ENCODE assay signal across 8 cellular contexts in genomic region chr20:5076913-5077312, GRCh38. TPM values are rescaled to one million over a fixed set of nuclear protein-coding genes. Genes with fewer than 3 reads are reported as not detected.
DNase-seq lines count a peak whose midpoint lies in the region; ATAC-seq and TF ChIP-seq lines count a peak whose summit lies in the region.
"Not testable (repeated sequence)": the region's sequence is repeated elsewhere in the genome, so short reads cannot be mapped to it uniquely, and the experiment has no call there.

No MANE protein-coding gene starts in this region.

- H3K27me3 ChIP-seq in CD4-positive, alpha-beta memory T cell (ENCODE audit: insufficient read depth, low read length); naive thymus-derived CD4-positive, alpha-beta T cell (ENCODE audit: control insufficient read depth in 2 of 2, insufficient read depth in 2 of 2, low read length in 2 of 2); neutrophil; upper lobe of right lung: not testable (repeated sequence)

- not testable (repeated sequence) for DNase-seq in CD4-positive, alpha-beta memory T cell; T-cell; activated CD4-positive, alpha-beta T cell treated with anti-CD3 and anti-CD28 coated beads, Interleukin-2, amount 10 ng/mL, durations not matched to agents 7 days and 5 days; activated naive CD4-positive, alpha-beta T cell treated with anti-CD3 and anti-CD28 coated beads, Interleukin-2, amount 10 ng/mL, durations not matched to agents 7 days and 5 days; naive thymus-derived CD4-positive, alpha-beta T cell; upper lobe of right lung

- H3K27ac Mint-ChIP-seq in CD4-positive, alpha-beta memory T cell = peak overlapping the region in 4 of 7 donors; percentile 91 to 99 (median 98)
- peak overlapping the region; percentile 97 to 99 for H3K27ac Mint-ChIP-seq in T-cell
- H3K27ac Mint-ChIP-seq in activated CD4-positive, alpha-beta T cell treated with anti-CD3 and anti-CD28 coated beads, Interleukin-2, amount 10 ng/mL, durations not matched to agents 7 days and 5 days = peak overlapping the region; percentile 97
- H3K27ac Mint-ChIP-seq in activated naive CD4-positive, alpha-beta T cell treated with anti-CD3 and anti-CD28 coated beads, Interleukin-2, amount 10 ng/mL, durations not matched to agents 7 days and 5 days = peak overlapping the region; percentile 99
- H3K27ac Mint-ChIP-seq in dendritic cell treated with granulocyte-macrophage colony-stimulating factor and Interleukin-4, amounts not matched to agents 40 ng/mL and 50 ng/mL, for 4 days = peak overlapping the region; percentile 94
- peak overlapping the region in 5 of 9 donors; percentile 98 to 100 (median 99) for H3K27ac Mint-ChIP-seq in naive thymus-derived CD4-positive, alpha-beta T cell

- not testable (repeated sequence) for H3K4me3 Mint-ChIP-seq in CD4-positive, alpha-beta memory T cell; activated CD4-positive, alpha-beta T cell treated with anti-CD3 and anti-CD28 coated beads, Interleukin-2, amount 10 ng/mL, durations not matched to agents 7 days and 5 days; activated naive CD4-positive, alpha-beta T cell treated with anti-CD3 and anti-CD28 coated beads, Interleukin-2, amount 10 ng/mL, durations not matched to agents 7 days and 5 days; dendritic cell treated with granulocyte-macrophage colony-stimulating factor and Interleukin-4, amounts not matched to agents 40 ng/mL and 50 ng/mL, for 4 days; naive thymus-derived CD4-positive, alpha-beta T cell
- peak overlapping the region in 1 of 3 donors; percentile 79 for H3K4me3 Mint-ChIP-seq in T-cell

- TF ChIP-seq CTCF in neutrophil (IDR thresholded peaks at IDR 0.05); upper lobe of right lung (IDR thresholded peaks at IDR 0.05): not testable (repeated sequence)

- intact Hi-C loops in CD4-positive, alpha-beta memory T cell (cut with micrococcal nuclease); dendritic cell treated with granulocyte-macrophage colony-stimulating factor and Interleukin-4, amounts not matched to agents 40 ng/mL and 50 ng/mL, for 4 days (cut with micrococcal nuclease); naive thymus-derived CD4-positive, alpha-beta T cell (cut with micrococcal nuclease); upper lobe of right lung (cut with DNase I): not testable (repeated sequence)

- H3K27me3 Mint-ChIP-seq in CD4-positive, alpha-beta memory T cell; T-cell; activated CD4-positive, alpha-beta T cell treated with anti-CD3 and anti-CD28 coated beads, Interleukin-2, amount 10 ng/mL, durations not matched to agents 7 days and 5 days; activated naive CD4-positive, alpha-beta T cell treated with anti-CD3 and anti-CD28 coated beads, Interleukin-2, amount 10 ng/mL, durations not matched to agents 7 days and 5 days; dendritic cell treated with granulocyte-macrophage colony-stimulating factor and Interleukin-4, amounts not matched to agents 40 ng/mL and 50 ng/mL, for 4 days; naive thymus-derived CD4-positive, alpha-beta T cell: not testable (repeated sequence)

- H3K36me3 ChIP-seq in CD4-positive, alpha-beta memory T cell (ENCODE audit: insufficient read depth, low read length); naive thymus-derived CD4-positive, alpha-beta T cell (ENCODE audit: control insufficient read depth in 2 of 3, insufficient read depth in 3 of 3, low read length in 3 of 3); neutrophil; upper lobe of right lung: not testable (repeated sequence)

- H3K9me3 ChIP-seq in CD4-positive, alpha-beta memory T cell (ENCODE audit: control insufficient read depth in 1 of 2, low read length in 2 of 2); naive thymus-derived CD4-positive, alpha-beta T cell (ENCODE audit: control insufficient read depth in 2 of 3, low read length in 3 of 3); neutrophil; upper lobe of right lung: not testable (repeated sequence)

- peaks cover 15 to 32% (median 22%) of the 10 kb centered on the region in 4 donors for H3K4me1 Mint-ChIP-seq in CD4-positive, alpha-beta memory T cell
- H3K4me1 Mint-ChIP-seq in T-cell = peaks cover 33 to 40% (median 35%) of the 10 kb centered on the region in 3 donors
- peaks cover 62% of the 10 kb centered on the region for H3K4me1 Mint-ChIP-seq in activated CD4-positive, alpha-beta T cell treated with anti-CD3 and anti-CD28 coated beads, Interleukin-2, amount 10 ng/mL, durations not matched to agents 7 days and 5 days
- H3K4me1 Mint-ChIP-seq in activated naive CD4-positive, alpha-beta T cell treated with anti-CD3 and anti-CD28 coated beads, Interleukin-2, amount 10 ng/mL, durations not matched to agents 7 days and 5 days = peaks cover 64% of the 10 kb centered on the region
- H3K4me1 Mint-ChIP-seq in dendritic cell treated with granulocyte-macrophage colony-stimulating factor and Interleukin-4, amounts not matched to agents 40 ng/mL and 50 ng/mL, for 4 days (ENCODE audit: low read depth) = peaks cover 73% of the 10 kb centered on the region
- H3K4me1 Mint-ChIP-seq in naive thymus-derived CD4-positive, alpha-beta T cell = peaks cover 24 to 59% (median 32%) of the 10 kb centered on the region in 7 donors

- not testable (repeated sequence) for H3K4me3 ChIP-seq in CD4-positive, alpha-beta memory T cell (ENCODE audit: low read length in 2 of 2); naive thymus-derived CD4-positive, alpha-beta T cell (ENCODE audit: low read length); neutrophil (ENCODE audit: low read depth in 1 of 2, low read length in 1 of 2); upper lobe of right lung

- H3K9me3 Mint-ChIP-seq in CD4-positive, alpha-beta memory T cell; T-cell; activated CD4-positive, alpha-beta T cell treated with anti-CD3 and anti-CD28 coated beads, Interleukin-2, amount 10 ng/mL, durations not matched to agents 7 days and 5 days; activated naive CD4-positive, alpha-beta T cell treated with anti-CD3 and anti-CD28 coated beads, Interleukin-2, amount 10 ng/mL, durations not matched to agents 7 days and 5 days; dendritic cell treated with granulocyte-macrophage colony-stimulating factor and Interleukin-4, amounts not matched to agents 40 ng/mL and 50 ng/mL, for 4 days; naive thymus-derived CD4-positive, alpha-beta T cell: not testable (repeated sequence)

- not testable (repeated sequence) for H3K36me3 Mint-ChIP-seq in CD4-positive, alpha-beta memory T cell; T-cell; activated CD4-positive, alpha-beta T cell treated with anti-CD3 and anti-CD28 coated beads, Interleukin-2, amount 10 ng/mL, durations not matched to agents 7 days and 5 days (ENCODE audit: low read depth); activated naive CD4-positive, alpha-beta T cell treated with anti-CD3 and anti-CD28 coated beads, Interleukin-2, amount 10 ng/mL, durations not matched to agents 7 days and 5 days; dendritic cell treated with granulocyte-macrophage colony-stimulating factor and Interleukin-4, amounts not matched to agents 40 ng/mL and 50 ng/mL, for 4 days (ENCODE audit: low read depth); naive thymus-derived CD4-positive, alpha-beta T cell

- ATAC-seq in T-cell (replicated peaks in 1 of 4); naive thymus-derived CD4-positive, alpha-beta T cell; upper lobe of right lung: not testable (repeated sequence)

- POLR2A ChIA-PET in CD4-positive, alpha-beta memory T cell (lab: Charles Lee; ENCODE audit: partially characterized antibody) = interaction anchor here (1.5 to 2.7 kb wide), 3 partner anchors 12 to 50 kb away, joined by 3 to 15 read pairs (median 9); partner anchors contain the start of gene CDS2
- POLR2A ChIA-PET in T-cell (lab: Charles Lee) = not testable (repeated sequence)
- POLR2A ChIA-PET in activated CD4-positive, alpha-beta T cell treated with anti-CD3 and anti-CD28 coated beads, Interleukin-2, amount 10 ng/mL, durations not matched to agents 7 days and 5 days (lab: Charles Lee) = interaction anchor here (1.2 kb wide), 1 partner anchor 20 kb away, joined by 4 read pairs; no protein-coding TSS in a partner anchor
- POLR2A ChIA-PET in naive thymus-derived CD4-positive, alpha-beta T cell (lab: Charles Lee) = interaction anchor here (0.7 to 1.1 kb wide), 2 partner anchors 20 to 103 kb away, joined by 3 read pairs; no protein-coding TSS in a partner anchor

- CTCF ChIA-PET in CD4-positive, alpha-beta memory T cell (lab: Charles Lee; ENCODE audit: partially characterized antibody) = interaction anchor here (1.5 to 2.9 kb wide), 2 partner anchors 20 to 24 kb away, joined by 4 to 7 read pairs; no protein-coding TSS in a partner anchor
- CTCF ChIA-PET in T-cell (lab: Charles Lee) = interaction anchor here (0.6 to 0.8 kb wide), 2 partner anchors 16 to 24 kb away, joined by 3 to 5 read pairs; no protein-coding TSS in a partner anchor
- CTCF ChIA-PET in activated CD4-positive, alpha-beta T cell treated with anti-CD3 and anti-CD28 coated beads, Interleukin-2, amount 10 ng/mL, durations not matched to agents 7 days and 5 days (lab: Charles Lee) = interaction anchor here (0.6 to 1.9 kb wide), 6 partner anchors 8 to 1201 kb away, joined by 3 to 10 read pairs (median 4); no protein-coding TSS in a partner anchor
- CTCF ChIA-PET in activated naive CD4-positive, alpha-beta T cell treated with anti-CD3 and anti-CD28 coated beads, Interleukin-2, amount 10 ng/mL, durations not matched to agents 7 days and 5 days (lab: Charles Lee) = interaction anchor here (1.0 to 1.4 kb wide), 2 partner anchors 19 to 117 kb away, joined by 3 to 10 read pairs; no protein-coding TSS in a partner anchor
- CTCF ChIA-PET in naive thymus-derived CD4-positive, alpha-beta T cell (lab: Charles Lee) = interaction anchor here (0.6 to 0.9 kb wide), 2 partner anchors 24 to 38 kb away, joined by 3 read pairs; no protein-coding TSS in a partner anchor

- peaks cover 27% of the 10 kb centered on the region for H3K4me1 ChIP-seq in CD4-positive, alpha-beta memory T cell (ENCODE audit: insufficient read depth, low read length)
- H3K4me1 ChIP-seq in naive thymus-derived CD4-positive, alpha-beta T cell (ENCODE audit: control insufficient read depth in 2 of 2, insufficient read depth in 2 of 2, low read length in 2 of 2) = peaks cover 16 to 25% of the 10 kb centered on the region in 2 donors
- H3K4me1 ChIP-seq in neutrophil (ENCODE audit: control insufficient read depth in 1 of 2, insufficient read depth in 1 of 2, low read depth in 1 of 2, low read length in 1 of 2) (peaks cover 78 to 85% of the 10 kb centered on the region in 2 experiments), upper lobe of right lung (peaks cover 38% of the 10 kb centered on the region)

- peak overlapping the region; percentile 89 for H3K27ac ChIP-seq in CD4-positive, alpha-beta memory T cell (ENCODE audit: low read depth, low read length)
- H3K27ac ChIP-seq in naive thymus-derived CD4-positive, alpha-beta T cell (ENCODE audit: low read depth, low read length) = not testable (repeated sequence)
- peak overlapping the region; percentile 100 for H3K27ac ChIP-seq in neutrophil
- H3K27ac ChIP-seq in upper lobe of right lung = peak overlapping the region; percentile 91

RNA-seq across cellular contexts. Expression of gene TMEM230, which starts 36.0 kb away (rescaled TPM):
- 10 to 100 TPM; 81.6 to 87.3 TPM for total RNA-seq in CD4-positive, alpha-beta memory T cell
- 100 to 1,000 TPM; 215 to 248 TPM for polyA plus RNA-seq in CD4-positive, alpha-beta memory T cell
- 10 to 100 TPM; 55.6 to 72.7 (median 69.0) TPM for total RNA-seq in T-cell
- 10 to 100 TPM; 82.4 to 83.6 TPM for total RNA-seq in activated CD4-positive, alpha-beta T cell treated with anti-CD3 and anti-CD28 coated beads, Interleukin-2, amount 10 ng/mL, durations not matched to agents 7 days and 5 days
- total RNA-seq in naive thymus-derived CD4-positive, alpha-beta T cell = 10 to 100 TPM; 48.5 to 91.7 (median 75.5) TPM
- polyA plus RNA-seq in naive thymus-derived CD4-positive, alpha-beta T cell = 100 to 1,000 TPM; 187 to 192 TPM
- 105 TPM for total RNA-seq in upper lobe of right lung

RNA-seq across cellular contexts. Expression of gene PCNA, which starts 42.8 kb away (rescaled TPM):
- total RNA-seq in CD4-positive, alpha-beta memory T cell = 10 to 100 TPM; 60.0 to 60.5 TPM
- polyA plus RNA-seq in CD4-positive, alpha-beta memory T cell = 10 to 100 TPM; 68.8 to 71.9 TPM
- total RNA-seq in T-cell (10 to 100 TPM; 30.8 to 54.7 (median 48.2) TPM), upper lobe of right lung (44.3 TPM)
- total RNA-seq in activated CD4-positive, alpha-beta T cell treated with anti-CD3 and anti-CD28 coated beads, Interleukin-2, amount 10 ng/mL, durations not matched to agents 7 days and 5 days = 100 to 1,000 TPM; 512 to 559 TPM
- 100 to 1,000 TPM in 1 of 5 experiments, 10 to 100 TPM in 4; 21.6 to 392 (median 39.3) TPM for total RNA-seq in naive thymus-derived CD4-positive, alpha-beta T cell
- 10 to 100 TPM; 48.3 to 67.4 TPM for polyA plus RNA-seq in naive thymus-derived CD4-positive, alpha-beta T cell

RNA-seq across cellular contexts. Expression of gene CDS2, which starts 49.9 kb away (rescaled TPM):
- 10 to 100 TPM; 59.4 to 59.8 TPM for total RNA-seq in CD4-positive, alpha-beta memory T cell
- 10 to 100 TPM; 53.7 to 57.0 TPM for polyA plus RNA-seq in CD4-positive, alpha-beta memory T cell
- total RNA-seq in T-cell (10 to 100 TPM; 47.1 to 62.2 (median 48.9) TPM), upper lobe of right lung (65.0 TPM)
- total RNA-seq in activated CD4-positive, alpha-beta T cell treated with anti-CD3 and anti-CD28 coated beads, Interleukin-2, amount 10 ng/mL, durations not matched to agents 7 days and 5 days = 10 to 100 TPM; 54.5 to 58.4 TPM
- 10 to 100 TPM; 48.3 to 58.3 (median 57.8) TPM for total RNA-seq in naive thymus-derived CD4-positive, alpha-beta T cell
- polyA plus RNA-seq in naive thymus-derived CD4-positive, alpha-beta T cell = 10 to 100 TPM; 34.9 to 37.8 TPM
